In the genomic region with DNA sequence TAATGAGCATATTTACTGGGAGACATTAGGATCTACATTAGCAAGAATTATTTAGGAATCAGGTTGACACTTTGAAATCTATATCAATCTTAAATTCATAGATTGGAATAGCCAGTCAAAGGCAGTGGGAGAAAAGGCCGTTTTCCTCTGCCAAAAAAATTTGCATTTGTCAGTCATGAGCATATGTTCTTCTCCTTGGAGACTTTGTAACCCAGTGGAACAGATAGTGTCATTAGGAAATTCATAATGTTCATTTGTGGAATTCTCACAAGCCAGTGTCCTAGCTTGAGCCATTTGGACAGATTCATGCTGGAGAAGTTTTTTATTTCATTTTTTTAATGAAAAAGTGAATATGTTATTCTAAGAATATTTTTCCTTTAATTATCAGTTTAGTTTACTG, we compare ENCODE assay signal across 31 cellular contexts.
"Had no signal": no experiment of that assay in that cellular context is flagged by ENCODE, and none has a peak within 500 bp of the region (broad histone marks: within the 10 kb centered on the region; RNA-seq: fewer than 3 reads in every experiment).

No MANE protein-coding gene starts in this region.

- H3K36me3 ChIP-seq: adrenal gland, ascending aorta, brain microvascular endothelial cell, breast epithelium, cardiac muscle cell had no signal

- H3K27ac ChIP-seq: adrenal gland, ascending aorta, body of pancreas, brain microvascular endothelial cell, breast epithelium, cardiac muscle cell had no signal

- DNase-seq: activated effector memory CD4-positive, alpha-beta T cell treated with anti-CD3 and anti-CD28 coated beads, Interleukin-2, amount 50 U/mL, for 16 hours; activated effector memory CD4-positive, alpha-beta T cell treated with Interleukin-2 at 50 U/mL for 16 hours; activated gamma-delta T cell; activated gamma-delta T cell treated with Interleukin-2 at 50 U/mL for 16 hours; activated naive CD4-positive, alpha-beta T cell; activated naive CD4-positive, alpha-beta T cell treated with anti-CD3 and anti-CD28 coated beads for 36 hours; activated naive CD4-positive, alpha-beta T cell treated with anti-CD3 and anti-CD28 coated beads, Interleukin-2, amount 10 ng/mL, durations not matched to agents 7 days and 5 days; activated naive CD4-positive, alpha-beta T cell treated with anti-CD3 and anti-CD28 coated beads, Interleukin-2, amount 50 U/mL, for 16 hours; activated naive CD4-positive, alpha-beta T cell treated with Interleukin-2 at 50 U/mL for 16 hours; activated naive CD8-positive, alpha-beta T cell treated with anti-CD3 and anti-CD28 coated beads for 36 hours; activated naive CD8-positive, alpha-beta T cell treated with anti-CD3 and anti-CD28 coated beads, Interleukin-2, amount 10 ng/mL, durations not matched to agents 7 days and 5 days; activated naive CD8-positive, alpha-beta T cell treated with anti-CD3 and anti-CD28 coated beads, Interleukin-2, amount 50 U/mL, for 24 hours; activated T-cell treated with anti-CD3 and anti-CD28 coated beads, Interleukin-2, amount 50 U/mL, for 1 hour; activated T-cell treated with anti-CD3 and anti-CD28 coated beads, Interleukin-2, amount 50 U/mL, for 24 hours; activated T-cell treated with anti-CD3 and anti-CD28 coated beads, Interleukin-2, amount 50 U/mL, for 4 hours; activated T-cell treated with anti-CD3 and anti-CD28 coated beads, Interleukin-2, amount 50 U/mL, for 48 hours; activated T-cell treated with anti-CD3 and anti-CD28 coated beads, Interleukin-2, amount 50 U/mL, for 72 hours; adrenal gland; amniotic stem cell; amygdala; anterior cingulate cortex; aorta; body of pancreas; brain microvascular endothelial cell; central memory CD4-positive, alpha-beta T cell; cerebellar nuclear complex had no signal

- ATAC-seq: activated naive CD4-positive, alpha-beta T cell treated with anti-CD3 and anti-CD28 coated beads, Interleukin-2, amount 50 U/mL, for 72 hours; activated naive CD8-positive, alpha-beta T cell treated with anti-CD3 and anti-CD28 coated beads, Interleukin-2, amount 50 U/mL, for 24 hours; activated T-cell treated with anti-CD3 and anti-CD28 coated beads, Interleukin-2, amount 50 U/mL, for 4 hours; activated T-cell treated with anti-CD3 and anti-CD28 coated beads, Interleukin-2, amount 50 U/mL, for 72 hours; activated T-helper 17 cell treated with anti-CD3 and anti-CD28 coated beads, Interleukin-2, amount 50 U/mL, for 72 hours; body of pancreas had no signal

- H3K9me3 ChIP-seq: adrenal gland, ascending aorta, body of pancreas, breast epithelium had no signal

- H3K4me1 ChIP-seq: adrenal gland, ascending aorta, body of pancreas, breast epithelium had no signal

- H3K27me3 ChIP-seq: adrenal gland, ascending aorta, body of pancreas, brain microvascular endothelial cell, breast epithelium, cardiac muscle cell had no signal

- H3K4me3 ChIP-seq: adrenal gland, ascending aorta, body of pancreas, breast epithelium, cardiac muscle cell had no signal
